10 cellular contexts compared by ENCODE assay signal in genomic region chr9:120918931-120919638, GRCh38. TPM values are rescaled to one million over a fixed set of nuclear protein-coding genes. Genes with fewer than 3 reads are reported as not detected.
DNase-seq lines count a peak whose midpoint lies in the region; ATAC-seq and TF ChIP-seq lines count a peak whose summit lies in the region.
"Had no signal": no experiment of that assay in that cellular context is flagged by ENCODE, and none has a peak within 500 bp of the region (broad histone marks: within the 10 kb centered on the region; RNA-seq: fewer than 3 reads in every experiment).

No MANE protein-coding gene starts in this region.

- no peak for TF ChIP-seq CTCF in breast epithelium (IDR thresholded peaks at IDR 0.05)
- TF ChIP-seq CTCF in MCF 10A (IDR thresholded peaks at IDR 0.05; ENCODE audit: unreplicated experiment): no peak
- no peak for TF ChIP-seq CTCF in choroid plexus epithelial cell (conservative IDR thresholded peaks at IDR 0.05; ENCODE audit: low read depth, low read length)
- TF ChIP-seq CTCF in uterus (IDR thresholded peaks at IDR 0.05): no peak

- CTCF ChIA-PET in MCF 10A (lab: Yijun Ruan, JAX): interaction anchor here (0.5 to 3.3 kb wide), 7 partner anchors 12 to 164 kb away, joined by 3 to 23 read pairs (median 3); no protein-coding TSS in a partner anchor

- H3K27ac Mint-ChIP-seq in MCF 10A (ENCODE audit: low read depth, unreplicated experiment): no peak overlapping the region

- peaks cover 0 to 3% of the 10 kb centered on the region in 2 donors for H3K4me1 ChIP-seq in breast epithelium
- H3K4me1 ChIP-seq in muscle layer of duodenum (ENCODE audit: control insufficient read depth in 1 of 2, insufficient read depth in 2 of 2, low read length in 2 of 2): peaks cover 6 to 22% of the 10 kb centered on the region in 2 donors
- H3K4me1 ChIP-seq in uterus: peaks cover 0 to 4% of the 10 kb centered on the region in 2 donors

- DNase-seq in breast epithelium (ENCODE audit: low spot score in 2 of 2) (no peak), MCF 10A (ENCODE audit: unreplicated experiment) (no peak), choroid plexus epithelial cell (ENCODE audit: low read depth) (peak; percentile 39), uterus (no peak), NCI-H1092 (lab: John Stamatoyannopoulos, UW) (no peak), COR-L47 (lab: John Stamatoyannopoulos, UW) (no peak)
- DNase-seq: psoas muscle had no signal

- H3K4me3 ChIP-seq in breast epithelium (no peak overlapping the region), choroid plexus epithelial cell (ENCODE audit: low read depth, low read length) (no peak overlapping the region), muscle layer of duodenum (ENCODE audit: low read depth in 1 of 2, low read length in 2 of 2) (no peak overlapping the region), uterus (no peak overlapping the region)
- H3K4me3 ChIP-seq: psoas muscle had no signal

- peaks cover 6% of the 10 kb centered on the region for H3K36me3 Mint-ChIP-seq in MCF 10A (ENCODE audit: insufficient read depth, unreplicated experiment)

- no peak for ATAC-seq in GM21717 (IDR thresholded peaks at IDR 0.05; ENCODE audit: unreplicated experiment)

- no peak for TF ChIP-seq POLR2A in breast epithelium (IDR thresholded peaks at IDR 0.05)
- no peak for TF ChIP-seq POLR2A in uterus (IDR thresholded peaks at IDR 0.05)

- H3K27me3 ChIP-seq in breast epithelium (no peaks in the 10 kb centered on the region), muscle layer of duodenum (ENCODE audit: low read depth, low read length) (no peaks in the 10 kb centered on the region), uterus (no peaks in the 10 kb centered on the region)

- H3K9me3 ChIP-seq in breast epithelium (no peaks in the 10 kb centered on the region), muscle layer of duodenum (ENCODE audit: control insufficient read depth in 1 of 2, low read length in 2 of 2) (no peaks in the 10 kb centered on the region), uterus (no peaks in the 10 kb centered on the region)
- H3K9me3 ChIP-seq: psoas muscle had no signal

- H3K4me3 Mint-ChIP-seq in MCF 10A (ENCODE audit: unreplicated experiment): no peak overlapping the region

- peaks cover 29% of the 10 kb centered on the region for H3K4me1 Mint-ChIP-seq in MCF 10A (ENCODE audit: insufficient read depth, unreplicated experiment)

- POLR2A ChIA-PET in MCF 10A (lab: Yijun Ruan, JAX): no interaction called here

- H3K27ac ChIP-seq in breast epithelium (peak overlapping the region; percentile 75 to 87), muscle layer of duodenum (ENCODE audit: low read length) (peak overlapping the region; percentile 77), uterus (peak overlapping the region; percentile 57 to 72)
- H3K27ac ChIP-seq: HL-60, psoas muscle had no signal

- H3K9me3 Mint-ChIP-seq in MCF 10A (ENCODE audit: unreplicated experiment): no peaks in the 10 kb centered on the region

- no TSS peak for BruUV-seq in MCF 10A (replicated peaks; lab: Mats Ljungman, UMichigan)

- intact Hi-C loops in breast epithelium (cut with DNase I; ENCODE audit: low total_unique reads) (no loop called here), MCF 10A (cut with micrococcal nuclease) (no loop called here), uterus (cut with DNase I; ENCODE audit: low total_unique reads) (no loop called here)

- no peaks in the 10 kb centered on the region for H3K27me3 Mint-ChIP-seq in MCF 10A (ENCODE audit: insufficient read depth, unreplicated experiment)

- H3K36me3 ChIP-seq in breast epithelium: no peaks in the 10 kb centered on the region
- no peaks in the 10 kb centered on the region for H3K36me3 ChIP-seq in muscle layer of duodenum (ENCODE audit: control insufficient read depth in 1 of 2, insufficient read depth in 2 of 2, low read length in 2 of 2)
- no peaks in the 10 kb centered on the region for H3K36me3 ChIP-seq in uterus

RNA-seq across cellular contexts. Expression of gene TRAF1, which starts 7.5 kb away (rescaled TPM):
- total RNA-seq in breast epithelium (1 to 10 TPM; 4.9 to 8.6 (median 7.3) TPM), MCF 10A (2022) (0.84 and 1.2 TPM in 2 replicates), uterus (1 to 10 TPM in 2 of 4 donors, under 1 TPM in 2; 0.51 to 8.7 (median 2.6) TPM)

RNA-seq across cellular contexts. Expression of gene PHF19, which starts 42.1 kb away (rescaled TPM):
- 10 to 100 TPM; 16.5 to 33.1 (median 19.0) TPM for total RNA-seq in breast epithelium
- 39.6 and 61.0 TPM in 2 replicates for total RNA-seq in MCF 10A (2022)
- 10 to 100 TPM; 12.6 to 76.3 (median 31.8) TPM for total RNA-seq in uterus
